Comparison of ENCODE assay signal across 8 cellular contexts in the genomic region with DNA sequence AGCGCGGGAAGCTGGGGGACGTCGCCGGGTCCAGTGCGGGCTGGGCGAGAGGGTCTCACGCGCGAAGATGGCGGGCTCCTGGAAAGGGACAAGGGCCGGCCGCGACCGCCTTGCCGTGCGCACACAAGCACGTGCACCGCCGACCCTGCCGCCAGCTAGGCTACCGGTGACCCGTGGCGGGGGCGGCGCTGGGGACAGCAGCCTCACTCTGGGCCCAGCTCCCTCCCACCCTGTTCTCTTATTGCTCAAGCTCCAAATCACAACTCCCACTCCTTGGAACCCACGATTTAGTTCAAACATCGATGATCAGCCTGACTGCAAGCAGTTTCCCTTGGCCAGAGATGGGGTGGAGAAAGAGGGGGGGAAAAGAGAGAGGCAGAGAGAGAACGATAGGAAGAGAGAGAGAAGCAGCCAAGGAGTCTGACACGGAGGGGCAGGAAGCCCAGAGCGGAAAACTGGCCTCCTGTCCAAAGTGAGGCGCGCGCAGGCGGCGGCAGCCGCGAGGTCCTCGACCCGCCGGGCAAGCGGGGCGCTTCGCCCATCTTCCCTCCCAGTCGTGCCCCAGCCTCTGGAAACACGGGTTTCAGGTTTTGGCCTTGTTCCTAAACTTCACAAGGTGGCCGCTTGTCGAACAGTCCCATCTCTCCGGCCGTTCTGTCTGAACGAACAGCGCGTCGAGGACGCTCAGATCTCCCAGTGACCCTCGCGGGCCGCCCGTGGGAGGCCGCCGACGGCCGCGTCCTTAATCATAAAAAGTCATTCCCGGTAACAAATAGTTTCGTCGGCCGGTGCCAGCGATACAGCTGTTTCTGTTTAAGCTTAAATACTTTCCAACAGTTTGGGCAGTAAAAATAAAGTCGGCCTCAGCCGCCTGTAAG. TPM values are rescaled to one million over a fixed set of nuclear protein-coding genes. Genes with fewer than 3 reads are reported as not detected.
DNase-seq lines count a peak whose midpoint lies in the region; ATAC-seq and TF ChIP-seq lines count a peak whose summit lies in the region.

No MANE protein-coding gene starts in this region.

- H3K9me3 ChIP-seq in iPS-18a (ENCODE audit: control insufficient read depth, low read depth, low read length) (no peaks in the 10 kb centered on the region), thoracic aorta (no peaks in the 10 kb centered on the region)

- H3K27me3 ChIP-seq in iPS-18a (ENCODE audit: control insufficient read depth, insufficient read depth, low read length): peaks cover 92% of the 10 kb centered on the region
- H3K27me3 ChIP-seq in thoracic aorta (replicated peaks; ENCODE audit: insufficient read depth): peaks cover 52% of the 10 kb centered on the region

- H3K36me3 Mint-ChIP-seq in activated CD4-positive, alpha-beta T cell treated with anti-CD3 and anti-CD28 coated beads, Interleukin-2, amount 10 ng/mL, durations not matched to agents 24 days and 14 days (ENCODE audit: low read depth): peaks cover 26% of the 10 kb centered on the region
- H3K36me3 Mint-ChIP-seq in activated CD8-positive, alpha-beta T cell treated with anti-CD3 and anti-CD28 coated beads for 36 hours (ENCODE audit: low read depth): peaks cover 4% of the 10 kb centered on the region

- H3K4me3 ChIP-seq in iPS-18a (ENCODE audit: low read length) (peak overlapping the region; percentile 0), thoracic aorta (peak overlapping the region; percentile 90)

- H3K4me1 ChIP-seq in iPS-18a (ENCODE audit: control insufficient read depth, low read depth, low read length): peaks cover 29% of the 10 kb centered on the region
- peaks cover 23 to 49% of the 10 kb centered on the region in 2 donors for H3K4me1 ChIP-seq in thoracic aorta (ENCODE audit: control insufficient read depth in 1 of 2, low read depth in 2 of 2)

- peaks cover 4% of the 10 kb centered on the region for H3K9me3 Mint-ChIP-seq in activated CD4-positive, alpha-beta T cell treated with anti-CD3 and anti-CD28 coated beads, Interleukin-2, amount 10 ng/mL, durations not matched to agents 24 days and 14 days
- no peaks in the 10 kb centered on the region for H3K9me3 Mint-ChIP-seq in activated CD8-positive, alpha-beta T cell treated with anti-CD3 and anti-CD28 coated beads for 36 hours

- H3K27ac Mint-ChIP-seq in activated CD4-positive, alpha-beta T cell treated with anti-CD3 and anti-CD28 coated beads, Interleukin-2, amount 10 ng/mL, durations not matched to agents 24 days and 14 days: peak overlapping the region; percentile 51
- no peak overlapping the region for H3K27ac Mint-ChIP-seq in activated CD8-positive, alpha-beta T cell treated with anti-CD3 and anti-CD28 coated beads for 36 hours

- no peak for TF ChIP-seq CTCF in activated CD8-positive, alpha-beta T cell treated with anti-CD3 and anti-CD28 coated beads for 36 hours (IDR thresholded peaks at IDR 0.05)
- no peak for TF ChIP-seq CTCF in thoracic aorta (IDR thresholded peaks at IDR 0.05)

- POLR2A ChIA-PET in activated CD8-positive, alpha-beta T cell treated with anti-CD3 and anti-CD28 coated beads for 36 hours (lab: Charles Lee): interaction anchor here (0.8 to 2.6 kb wide), 6 partner anchors 25 to 46 kb away, joined by 3 to 15 read pairs (median 4); partner anchors contain the start of gene CBX4

- peaks cover 30% of the 10 kb centered on the region for H3K4me1 Mint-ChIP-seq in activated CD4-positive, alpha-beta T cell treated with anti-CD3 and anti-CD28 coated beads, Interleukin-2, amount 10 ng/mL, durations not matched to agents 24 days and 14 days
- H3K4me1 Mint-ChIP-seq in activated CD8-positive, alpha-beta T cell treated with anti-CD3 and anti-CD28 coated beads for 36 hours (ENCODE audit: low read depth): peaks cover 38% of the 10 kb centered on the region

- peaks cover 36% of the 10 kb centered on the region for H3K27me3 Mint-ChIP-seq in activated CD4-positive, alpha-beta T cell treated with anti-CD3 and anti-CD28 coated beads, Interleukin-2, amount 10 ng/mL, durations not matched to agents 24 days and 14 days
- peaks cover 41% of the 10 kb centered on the region for H3K27me3 Mint-ChIP-seq in activated CD8-positive, alpha-beta T cell treated with anti-CD3 and anti-CD28 coated beads for 36 hours

- no peak overlapping the region for H3K9ac ChIP-seq in iPS-18a (ENCODE audit: low read length)

- ATAC-seq in activated CD8-positive, alpha-beta T cell treated with anti-CD3 and anti-CD28 coated beads for 36 hours: no peak
- ATAC-seq in thoracic aorta (ENCODE audit: insufficient number of reproducible peaks, low FRiP score, low read depth): no peak

- CTCF ChIA-PET in activated CD8-positive, alpha-beta T cell treated with anti-CD3 and anti-CD28 coated beads for 36 hours (lab: Charles Lee): interaction anchor here (0.9 to 1.8 kb wide), 4 partner anchors 10 to 57 kb away, joined by 4 to 9 read pairs (median 4); no protein-coding TSS in a partner anchor

- no peaks in the 10 kb centered on the region for H3K36me3 ChIP-seq in iPS-18a (ENCODE audit: control insufficient read depth, low read depth, low read length)
- H3K36me3 ChIP-seq in thoracic aorta: no peaks in the 10 kb centered on the region

- intact Hi-C loops in activated CD4-positive, alpha-beta T cell treated with anti-CD3 and anti-CD28 coated beads, Interleukin-2, amount 10 ng/mL, durations not matched to agents 24 days and 14 days (cut with micrococcal nuclease): loop anchor here (5.0 kb wide), 2 partner anchors 194 to 239 kb away; partner anchors contain the start of genes CCDC40 and TBC1D16
- intact Hi-C loops in activated CD8-positive, alpha-beta T cell treated with anti-CD3 and anti-CD28 coated beads for 36 hours (cut with micrococcal nuclease): loop anchor here (5.0 kb wide), 2 partner anchors 39 to 194 kb away; partner anchors contain the start of gene CBX4

- DNase-seq in activated CD4-positive, alpha-beta T cell treated with anti-CD3 and anti-CD28 coated beads, Interleukin-2, amount 10 ng/mL, durations not matched to agents 24 days and 14 days: peak; percentile 70
- DNase-seq in activated CD4-positive, alpha-beta T cell treated with anti-CD3 and anti-CD28 coated beads, Interleukin-2, amount 50 U/mL, for 1 hour: no peak
- DNase-seq in activated CD8-positive, alpha-beta T cell treated with anti-CD3 and anti-CD28 coated beads for 36 hours: no peak
- DNase-seq in thoracic aorta (ENCODE audit: low spot score) (no peak), NCI-H510A treated with DMSO at 0.1 percent for 48 hours (lab: John Stamatoyannopoulos, UW) (no peak), hippocampal formation (lab: John Stamatoyannopoulos, UW) (no peak), OCI-M2 (lab: John Stamatoyannopoulos, UW; ENCODE audit: unreplicated experiment) (no peak)

- H3K4me3 Mint-ChIP-seq in activated CD4-positive, alpha-beta T cell treated with anti-CD3 and anti-CD28 coated beads, Interleukin-2, amount 10 ng/mL, durations not matched to agents 24 days and 14 days: peak overlapping the region; percentile 69
- peak overlapping the region; percentile 43 for H3K4me3 Mint-ChIP-seq in activated CD8-positive, alpha-beta T cell treated with anti-CD3 and anti-CD28 coated beads for 36 hours

- H3K27ac ChIP-seq in iPS-18a (ENCODE audit: low read length): no peak overlapping the region
- no peak overlapping the region for H3K27ac ChIP-seq in thoracic aorta

RNA-seq across cellular contexts. Expression of gene CBX8, which starts 1.7 kb away (rescaled TPM):
- total RNA-seq in activated CD4-positive, alpha-beta T cell treated with anti-CD3 and anti-CD28 coated beads, Interleukin-2, amount 10 ng/mL, durations not matched to agents 24 days and 14 days: 9.4 TPM in 2 replicates
- total RNA-seq in activated CD8-positive, alpha-beta T cell treated with anti-CD3 and anti-CD28 coated beads for 36 hours: 1 to 10 TPM; 7.0 to 9.4 TPM
- total RNA-seq in thoracic aorta: 1 to 10 TPM in 1 of 2 donors, under 1 TPM in 1; 0.71 to 7.4 TPM

RNA-seq across cellular contexts. Expression of gene CBX2, which starts 20.6 kb away (rescaled TPM):
- 7.5 and 8.2 TPM in 2 replicates for total RNA-seq in activated CD4-positive, alpha-beta T cell treated with anti-CD3 and anti-CD28 coated beads, Interleukin-2, amount 10 ng/mL, durations not matched to agents 24 days and 14 days
- total RNA-seq in activated CD8-positive, alpha-beta T cell treated with anti-CD3 and anti-CD28 coated beads for 36 hours: 1 to 10 TPM; 8.0 to 9.7 TPM
- total RNA-seq in thoracic aorta: under 1 TPM in 1 of 2 donors, not detected in 1; 0.14 TPM

RNA-seq across cellular contexts. Expression of gene CBX4, which starts 40.7 kb away (rescaled TPM):
- total RNA-seq in activated CD4-positive, alpha-beta T cell treated with anti-CD3 and anti-CD28 coated beads, Interleukin-2, amount 10 ng/mL, durations not matched to agents 24 days and 14 days: 18.5 and 19.4 TPM in 2 replicates
- total RNA-seq in activated CD8-positive, alpha-beta T cell treated with anti-CD3 and anti-CD28 coated beads for 36 hours: 10 to 100 TPM; 23.9 to 28.0 TPM
- total RNA-seq in thoracic aorta: 10 to 100 TPM in 1 of 2 donors, 1 to 10 TPM in 1; 6.2 to 10.4 TPM
